Comparison of ENCODE assay signal across 33 cellular contexts in genomic region chrX:41241962-41242361, GRCh38.
"Had no signal": no experiment of that assay in that cellular context is flagged by ENCODE, and none has a peak within 500 bp of the region (broad histone marks: within the 10 kb centered on the region; RNA-seq: fewer than 3 reads in every experiment).

No MANE protein-coding gene starts in this region.

- H3K9me3 ChIP-seq: adrenal gland, body of pancreas, breast epithelium had no signal

- ATAC-seq: activated CD8-positive, alpha-beta T cell treated with anti-CD3 and anti-CD28 coated beads for 36 hours; activated T-cell treated with anti-CD3 and anti-CD28 coated beads, Interleukin-2, amount 50 U/mL, for 4 hours; activated T-cell treated with anti-CD3 and anti-CD28 coated beads, Interleukin-2, amount 50 U/mL, for 72 hours; activated T-helper 17 cell treated with anti-CD3 and anti-CD28 coated beads, Interleukin-2, amount 50 U/mL, for 72 hours; body of pancreas had no signal

- DNase-seq: activated B cell treated with CpG ODN at 0.5 μM for 24 hours; activated CD4-positive, alpha-beta memory T cell treated with anti-CD3 and anti-CD28 coated beads for 36 hours; activated CD4-positive, alpha-beta T cell treated with anti-CD3 and anti-CD28 coated beads for 4 hours; activated CD4-positive, alpha-beta T cell treated with anti-CD3 and anti-CD28 coated beads, Interleukin-2, amount 10 ng/mL, durations not matched to agents 24 days and 14 days; activated CD4-positive, alpha-beta T cell treated with anti-CD3 and anti-CD28 coated beads, Interleukin-2, amount 50 U/mL, for 1 hour; activated CD4-positive, alpha-beta T cell treated with anti-CD3 and anti-CD28 coated beads, Interleukin-2, amount 50 U/mL, for 4 hours; activated CD4-positive, CD25-positive, alpha-beta regulatory T cell treated with anti-CD3 and anti-CD28 coated beads, Interleukin-2, amount 50 U/mL, for 72 hours; activated CD8-positive, alpha-beta memory T cell treated with anti-CD3 and anti-CD28 coated beads, Interleukin-2, amount 50 U/mL, for 4 hours; activated CD8-positive, alpha-beta T cell treated with anti-CD3 and anti-CD28 coated beads for 36 hours; activated effector memory CD4-positive, alpha-beta T cell treated with anti-CD3 and anti-CD28 coated beads, Interleukin-2, amount 50 U/mL, for 16 hours; activated gamma-delta T cell treated with Interleukin-2 at 50 U/mL for 16 hours; activated naive CD4-positive, alpha-beta T cell; activated naive CD4-positive, alpha-beta T cell treated with anti-CD3 and anti-CD28 coated beads for 36 hours; activated naive CD4-positive, alpha-beta T cell treated with anti-CD3 and anti-CD28 coated beads, Interleukin-2, amount 50 U/mL, for 16 hours; activated naive CD8-positive, alpha-beta T cell treated with anti-CD3 and anti-CD28 coated beads for 36 hours; activated T-cell treated with anti-CD3 and anti-CD28 coated beads for 4 hours; activated T-cell treated with anti-CD3 and anti-CD28 coated beads, Interleukin-2, amount 50 U/mL, for 1 hour; activated T-cell treated with anti-CD3 and anti-CD28 coated beads, Interleukin-2, amount 50 U/mL, for 4 hours; activated T-cell treated with anti-CD3 and anti-CD28 coated beads, Interleukin-2, amount 50 U/mL, for 72 hours; adrenal gland; amniotic stem cell; aorta; body of pancreas; brain microvascular endothelial cell; central memory CD4-positive, alpha-beta T cell; T-helper 2 cell; T-helper 9 cell had no signal

- H3K27me3 ChIP-seq: adrenal gland, body of pancreas, brain microvascular endothelial cell had no signal

- H3K4me3 ChIP-seq: adrenal gland, body of pancreas, breast epithelium had no signal

- FAIRE-seq: astrocyte, colon, TTC549 had no signal

- H3K36me3 ChIP-seq: adrenal gland, brain microvascular endothelial cell, breast epithelium had no signal

- H3K4me1 ChIP-seq: adrenal gland, body of pancreas, breast epithelium had no signal

- H3K27ac ChIP-seq: adrenal gland, body of pancreas, brain microvascular endothelial cell, breast epithelium, VCaP had no signal
